ENCODE assay signal across 26 cellular contexts in genomic region chr14:99322731-99323599, GRCh38. TPM values are rescaled to one million over a fixed set of nuclear protein-coding genes. Genes with fewer than 3 reads are reported as not detected.
DNase-seq lines count a peak whose midpoint lies in the region; ATAC-seq, FAIRE-seq and TF ChIP-seq lines count a peak whose summit lies in the region.
"Had no signal": no experiment of that assay in that cellular context is flagged by ENCODE, and none has a peak within 500 bp of the region (broad histone marks: within the 10 kb centered on the region; RNA-seq: fewer than 3 reads in every experiment).

No MANE protein-coding gene starts in this region.

- H3K9me1 ChIP-seq in K562 (ENCODE audit: control insufficient read depth, insufficient read depth, low read length), result no peaks in the 10 kb centered on the region

- H3K27ac Mint-ChIP-seq in activated T-helper 17 cell treated with anti-CD3 and anti-CD28 coated beads, Interleukin-2, amount 50 U/mL, for 72 hours, result no peak overlapping the region
- H3K27ac Mint-ChIP-seq in Caco-2 (ENCODE audit: unreplicated experiment), result no peak overlapping the region
- H3K27ac Mint-ChIP-seq: activated B cell treated with CpG ODN at 0.5 μM for 24 hours; activated naive CD8-positive, alpha-beta T cell treated with anti-CD3 and anti-CD28 coated beads for 36 hours; activated T-cell treated with anti-CD3 and anti-CD28 coated beads, Interleukin-2, amount 50 U/mL, for 72 hours; CD8-positive, alpha-beta T cell; T-helper 2 cell treated with Interferon-gamma antibody and Interleukin-4, amounts not matched to agents 5 μg/mL and 100 μg/mL, for 36 hours had no signal

- peaks cover 7% of the 10 kb centered on the region for H3K4me1 Mint-ChIP-seq in activated T-helper 17 cell treated with anti-CD3 and anti-CD28 coated beads, Interleukin-2, amount 50 U/mL, for 72 hours
- H3K4me1 Mint-ChIP-seq in Caco-2 (ENCODE audit: low read depth, unreplicated experiment), result peaks cover 2% of the 10 kb centered on the region
- H3K4me1 Mint-ChIP-seq: activated B cell treated with CpG ODN at 0.5 μM for 24 hours had no signal

- H3K36me3 Mint-ChIP-seq in activated T-helper 17 cell treated with anti-CD3 and anti-CD28 coated beads, Interleukin-2, amount 50 U/mL, for 72 hours (ENCODE audit: low read depth), result no peaks in the 10 kb centered on the region
- no peaks in the 10 kb centered on the region for H3K36me3 Mint-ChIP-seq in Caco-2 (ENCODE audit: insufficient read depth, unreplicated experiment)
- H3K36me3 Mint-ChIP-seq: activated naive CD8-positive, alpha-beta T cell treated with anti-CD3 and anti-CD28 coated beads for 36 hours; CD8-positive, alpha-beta T cell; naive thymus-derived CD8-positive, alpha-beta T cell had no signal

- H3K36me3 ChIP-seq in K562 (ENCODE audit: control insufficient read depth, insufficient read depth, low read length) (no peaks in the 10 kb centered on the region), Caco-2 (ENCODE audit: control insufficient read depth, insufficient read depth, low read length) (no peaks in the 10 kb centered on the region)
- H3K36me3 ChIP-seq: uterus had no signal

- H3K9ac ChIP-seq in K562 (ENCODE audit: insufficient read depth in 1 of 2, low read depth in 2 of 2, low read length in 2 of 2), result no peak overlapping the region

- H4K20me1 ChIP-seq in K562 (replicated peaks; ENCODE audit: control insufficient read depth, insufficient read depth, low read length), result 0 out of 2 replicates have a peak, but pooled peaks cover 8% of the 10 kb centered on the region

- H3K27ac ChIP-seq in A549 (peak overlapping the region in 1 of 2 experiments; percentile 7; a peak in 1 of 6 replicates), K562 (ENCODE audit: extremely low read depth, low read depth, low read length) (no peak overlapping the region)
- H3K27ac ChIP-seq: body of pancreas, hepatocyte, uterus had no signal

- TF ChIP-seq POLR2A in A549 (IDR thresholded peaks at IDR 0.05; ENCODE audit: low read length) (no peak), K562 (conservative IDR thresholded peaks at IDR 0.05) (no peak)

- POLR2A ChIA-PET in A549 (lab: Yijun Ruan, JAX) (no interaction called here), GM10248 (lab: Yijun Ruan, JAX) (no interaction called here), K562 (lab: Yijun Ruan, JAX) (no interaction called here), Caco-2 (lab: Charles Lee) (no interaction called here)

- H3K4me3 Mint-ChIP-seq in activated T-helper 17 cell treated with anti-CD3 and anti-CD28 coated beads, Interleukin-2, amount 50 U/mL, for 72 hours, result no peak overlapping the region
- no peak overlapping the region for H3K4me3 Mint-ChIP-seq in Caco-2 (ENCODE audit: unreplicated experiment)
- H3K4me3 Mint-ChIP-seq: activated B cell treated with CpG ODN at 0.5 μM for 24 hours; activated naive CD8-positive, alpha-beta T cell treated with anti-CD3 and anti-CD28 coated beads for 36 hours; activated T-cell treated with anti-CD3 and anti-CD28 coated beads, Interleukin-2, amount 50 U/mL, for 72 hours; CD8-positive, alpha-beta T cell; naive thymus-derived CD8-positive, alpha-beta T cell; T-helper 2 cell treated with Interferon-gamma antibody and Interleukin-4, amounts not matched to agents 5 μg/mL and 100 μg/mL, for 36 hours had no signal

- no peak for ATAC-seq in A549
- no peak for ATAC-seq in K562
- no peak for ATAC-seq in activated T-helper 17 cell treated with anti-CD3 and anti-CD28 coated beads, Interleukin-2, amount 50 U/mL, for 72 hours (replicated peaks)
- ATAC-seq: activated T-cell treated with anti-CD3 and anti-CD28 coated beads, Interleukin-2, amount 50 U/mL, for 72 hours; body of pancreas; CD8-positive, alpha-beta T cell; naive thymus-derived CD8-positive, alpha-beta T cell had no signal

- H3K4me3 ChIP-seq in A549 (no peak overlapping the region), K562 (no peak overlapping the region), Caco-2 (ENCODE audit: low read depth, low read length) (no peak overlapping the region)
- H3K4me3 ChIP-seq: body of pancreas, hepatocyte, uterus had no signal

- H2AFZ ChIP-seq in K562 (ENCODE audit: low read depth, low read length), result no peak overlapping the region
- H2AFZ ChIP-seq: hepatocyte had no signal

- in situ Hi-C loops in K562 (cut with MboI), result no loop called here

- H3K9me3 Mint-ChIP-seq in activated T-helper 17 cell treated with anti-CD3 and anti-CD28 coated beads, Interleukin-2, amount 50 U/mL, for 72 hours, result no peaks in the 10 kb centered on the region
- no peaks in the 10 kb centered on the region for H3K9me3 Mint-ChIP-seq in Caco-2 (ENCODE audit: unreplicated experiment)
- H3K9me3 Mint-ChIP-seq: activated B cell treated with CpG ODN at 0.5 μM for 24 hours; activated naive CD8-positive, alpha-beta T cell treated with anti-CD3 and anti-CD28 coated beads for 36 hours; activated T-cell treated with anti-CD3 and anti-CD28 coated beads, Interleukin-2, amount 50 U/mL, for 72 hours; CD8-positive, alpha-beta T cell; naive thymus-derived CD8-positive, alpha-beta T cell; T-helper 2 cell treated with Interferon-gamma antibody and Interleukin-4, amounts not matched to agents 5 μg/mL and 100 μg/mL, for 36 hours had no signal

- peaks cover 13% of the 10 kb centered on the region for H3K27me3 Mint-ChIP-seq in activated T-helper 17 cell treated with anti-CD3 and anti-CD28 coated beads, Interleukin-2, amount 50 U/mL, for 72 hours
- H3K27me3 Mint-ChIP-seq in Caco-2 (ENCODE audit: insufficient read depth, unreplicated experiment), result no peaks in the 10 kb centered on the region
- H3K27me3 Mint-ChIP-seq: activated B cell treated with CpG ODN at 0.5 μM for 24 hours had no signal

- TF ChIP-seq CTCF in A549 (IDR thresholded peaks at IDR 0.05) (no peak), GM10248 (IDR thresholded peaks at IDR 0.05; ENCODE audit: control extremely low read depth, extremely low read depth, low read depth, missing control alignments) (no peak), K562 (IDR thresholded peaks at IDR 0.05 in 2 of 3, conservative IDR thresholded peaks at IDR 0.05 in 1 of 3; ENCODE audit: insufficient read depth in 2 of 3, low read depth in 1 of 3, low read length in 3 of 3) (no peak), Caco-2 (IDR thresholded peaks at IDR 0.05; ENCODE audit: insufficient read depth in 1 of 2, low read depth in 1 of 2, low read length in 1 of 2, severe bottlenecking in 1 of 2, unreplicated experiment in 1 of 2) (no peak)

- 78% methylated on average over 19 of the region's 20 CpGs for WGBS in A549 (ENCODE audit: missing lambda C conversion rate)
- 10% methylated on average over 11 of the region's 20 CpGs for WGBS in K562 (ENCODE audit: insufficient coverage, low coverage, missing lambda C conversion rate)

- no peak for FAIRE-seq in A549 (lab: Jason Lieb, UNC)
- FAIRE-seq in K562 (lab: Jason Lieb, UNC), result no peak
- FAIRE-seq: colon, HTR-8/SVneo, kidney had no signal

- H3K4me2 ChIP-seq in A549, result no peak overlapping the region
- H3K4me2 ChIP-seq in K562 (ENCODE audit: insufficient read depth, low read length), result no peak overlapping the region
- H3K4me2 ChIP-seq: hepatocyte had no signal

- CTCF ChIA-PET in A549 (lab: Yijun Ruan, JAX), result interaction anchor here (0.7 to 2.5 kb wide), 10 partner anchors 8 to 92 kb away, joined by 3 to 6 read pairs (median 3); no protein-coding TSS in a partner anchor
- CTCF ChIA-PET in GM10248 (lab: Yijun Ruan, JAX), result interaction anchor here (1.8 kb wide), 1 partner anchor 93 kb away, joined by 9 read pairs; no protein-coding TSS in a partner anchor
- CTCF ChIA-PET in K562 (lab: Yijun Ruan, JAX; ENCODE audit: low intra/inter-chr PET ratio), result no interaction called here
- CTCF ChIA-PET in Caco-2 (lab: Charles Lee), result no interaction called here

- intact Hi-C loops in K562 (cut with micrococcal nuclease), result no loop called here
- intact Hi-C loops in Caco-2 (cut with micrococcal nuclease; ENCODE audit: unreplicated experiment), result no loop called here

- H3K4me1 ChIP-seq in A549 (peaks cover 32% of the 10 kb centered on the region), K562 (replicated peaks in 1 of 2; ENCODE audit: control insufficient read depth in 2 of 2, insufficient read depth in 2 of 2, low read length in 2 of 2) (peaks cover 0 to 12% of the 10 kb centered on the region in 2 experiments; a peak in 2 of 5 replicates), Caco-2 (peaks cover 29% of the 10 kb centered on the region)
- H3K4me1 ChIP-seq: uterus had no signal

- TF ChIP-seq EP300 in A549 (IDR thresholded peaks at IDR 0.05) (no peak), K562 (IDR thresholded peaks at IDR 0.05; ENCODE audit: low read length) (no peak)

- H3K9me3 ChIP-seq in A549 (no peaks in the 10 kb centered on the region), K562 (replicated peaks; ENCODE audit: control insufficient read depth, insufficient read depth, low read depth, low read length) (no peaks in the 10 kb centered on the region), Caco-2 (no peaks in the 10 kb centered on the region)
- H3K9me3 ChIP-seq: body of pancreas, uterus had no signal

- H3K79me2 ChIP-seq in K562 (ENCODE audit: control insufficient read depth, insufficient read depth, low read length), result no peaks in the 10 kb centered on the region
- H3K79me2 ChIP-seq: hepatocyte had no signal

- BruUV-seq in K562 (replicated peaks; lab: Mats Ljungman, UMichigan) (no TSS peak), Caco-2 (replicated peaks; lab: Mats Ljungman, UMichigan) (no TSS peak)

- no peak for TF ChIP-seq RAD21 in A549 (conservative IDR thresholded peaks at IDR 0.05 in 1 of 2, IDR thresholded peaks at IDR 0.05 in 1 of 2)
- TF ChIP-seq RAD21 in K562 (CRISPR knock-in tag; conservative IDR thresholded peaks at IDR 0.05 in 1 of 2, IDR thresholded peaks at IDR 0.05 in 1 of 2), result no peak

- DNase-seq in A549 (ENCODE audit: low read depth in 1 of 2, low spot score in 1 of 2) (no peak), GM10248 (ENCODE audit: extremely low spot score) (peak; percentile 6), K562 (ENCODE audit: extremely low read depth in 1 of 4, low spot score in 3 of 4) (no peak), myocyte (ENCODE audit: low read depth) (peak; percentile 68), NCI-H187 treated with DMSO at 0.1 percent for 48 hours (lab: John Stamatoyannopoulos, UW) (no peak), NCI-H524 (lab: John Stamatoyannopoulos, UW) (no peak), Caco-2 (no peak)
- DNase-seq: activated B cell treated with CpG ODN at 0.5 μM for 24 hours; activated naive CD8-positive, alpha-beta T cell treated with anti-CD3 and anti-CD28 coated beads for 36 hours; activated T-cell treated with anti-CD3 and anti-CD28 coated beads, Interleukin-2, amount 50 U/mL, for 72 hours; body of pancreas; DMS79 treated with DMSO at 0.1 percent for 48 hours; foreskin fibroblast; kidney; naive thymus-derived CD8-positive, alpha-beta T cell; NCI-H1436; NCI-H226; stimulated activated CD4-positive, alpha-beta T cell treated with anti-CD3 and anti-CD28 coated beads, Interleukin-12 subunit alpha, Interleukin-12 subunit beta, amount 100 ng/mL, for 4 hours; stimulated activated CD8-positive, alpha-beta memory T cell treated with anti-CD3 and anti-CD28 coated beads, Interleukin-4, amount 100 ng/mL, for 48 hours; uterus had no signal

- H3K27me3 ChIP-seq in K562 (ENCODE audit: control insufficient read depth in 2 of 2, insufficient read depth in 2 of 2, low read length in 2 of 2), result peaks cover 0 to 12% of the 10 kb centered on the region in 2 experiments; a peak in 3 of 5 replicates
- no peaks in the 10 kb centered on the region for H3K27me3 ChIP-seq in Caco-2 (replicated peaks; ENCODE audit: control insufficient read depth, insufficient read depth, low read length)
- H3K27me3 ChIP-seq: body of pancreas, hepatocyte, uterus had no signal

RNA-seq across cellular contexts. Expression of gene BCL11B, which starts 51.0 kb away (rescaled TPM):
- polyA plus RNA-seq in A549 (2011; rRNA removed) (0.43 and 0.44 TPM in 2 replicates), A549 (2017; fragmentation: RNase III; extraction: RNeasy Plus Mini Kit Qiagen cat#74134 plus additional on column Dnase treatment) (0.31 to 0.49 TPM (median 0.42 TPM) in 3 replicates), K562 (2011; rRNA removed) (not detected in 2 replicates), K562 (2014; fragmentation: Illumina TruSeq; extraction: Trizol) (not detected in 2 replicates), K562 (2014; fragmentation: Nextera tagmentation; extraction: Ambion mirVana) (not detected), K562 (2014; rRNA removed) (not detected in 2 replicates)
- polyA plus RNA-seq in A549 (2012; cell fraction: cytosol; rRNA removed), result 0.11 and 0.19 TPM in 2 replicates
- polyA plus RNA-seq in A549 (2012; cell fraction: nucleus; rRNA removed), result 0.32 and 0.49 TPM in 2 replicates
- polyA minus RNA-seq in A549 (2011; rRNA and poly(A)+ RNA removed), result 0.87 and 0.97 TPM in 2 replicates
- not detected in 2 replicates for total RNA-seq in K562 (2011; cell fraction: chromatin; rRNA removed; ENCODE audit: low replicate concordance)
- not detected in 2 replicates for total RNA-seq in K562 (2011; cell fraction: nucleolus; rRNA removed)
- total RNA-seq in K562 (2011; cell fraction: nucleoplasm; rRNA removed), result not detected in 2 replicates
- total RNA-seq in K562 (2014; rRNA removed) (not detected in 2 replicates), K562 (2014; rRNA removed; fragmentation: Illumina TruSeq; extraction: Trizol) (not detected in 2 replicates), K562 (2015; rRNA removed; fragmentation: Illumina TruSeq; extraction: Trizol) (not detected in 2 replicates), K562 (2021) (0.09 and 0.18 TPM in 2 replicates), myocyte (0.03 and 0.05 TPM in 2 replicates), Caco-2 (2022) (0.05 TPM in 1 of 2 replicates, not detected in the other)
- not detected in 2 replicates for polyA plus RNA-seq in K562 (2011; cell fraction: cytosol; rRNA removed)
- not detected in 2 replicates for polyA plus RNA-seq in K562 (2011; cell fraction: nucleus; rRNA removed)
- polyA plus RNA-seq in K562 (2012), result 0.01 TPM in 1 of 2 replicates, not detected in the other
- not detected in 2 replicates for polyA minus RNA-seq in K562 (2011; rRNA and poly(A)+ RNA removed)
- not detected in 2 replicates for polyA minus RNA-seq in K562 (2011; cell fraction: cytosol; rRNA and poly(A)+ RNA removed)
- polyA minus RNA-seq in K562 (2011; cell fraction: nucleus; rRNA and poly(A)+ RNA removed), result not detected in 2 replicates
- not detected for polyA plus RNA-seq in myocyte (2012)
- total RNA-seq in activated T-helper 17 cell treated with anti-CD3 and anti-CD28 coated beads, Interleukin-2, amount 50 U/mL, for 72 hours, result 10 to 100 TPM; 51.4 to 52.9 TPM

Comparison
In these comparisons a context has a peak if more than half of its experiments do, and no peak if none do; other contexts are left out.
1. DNase-seq: peak in GM10248 (single experiment) and myocyte (single experiment); none in A549 (0 of 2), K562 (0 of 4), NCI-H187 treated with DMSO at 0.1 percent for 48 hours (single experiment), NCI-H524 (0 of 2) and Caco-2 (0 of 2).
2. RNA of gene BCL11B, which starts 51.0 kb away (total RNA-seq): 51.4 to 52.9 TPM in activated T-helper 17 cell treated with anti-CD3 and anti-CD28 coated beads, Interleukin-2, amount 50 U/mL, for 72 hours; 0.05 TPM in Caco-2, 0.03 to 0.05 TPM in myocyte and 0.09 to 0.18 TPM in K562; every median in the first group is over 10 times any median in the second.
3. CTCF ChIA-PET loops: an anchor here in A549 (0.7 to 2.5 kb wide) and GM10248 (1.8 kb wide); none called in K562 and Caco-2.
4. Of the 35 proteins assayed by ChIP-seq in both K562 and A549: peak only in K562: none; only in A549: none; in both: KDM1A and ZFP36; in neither: 32; mixed calls (peak in some experiments, not most) for 1.